17 cellular contexts compared by ENCODE assay signal in the genomic region with DNA sequence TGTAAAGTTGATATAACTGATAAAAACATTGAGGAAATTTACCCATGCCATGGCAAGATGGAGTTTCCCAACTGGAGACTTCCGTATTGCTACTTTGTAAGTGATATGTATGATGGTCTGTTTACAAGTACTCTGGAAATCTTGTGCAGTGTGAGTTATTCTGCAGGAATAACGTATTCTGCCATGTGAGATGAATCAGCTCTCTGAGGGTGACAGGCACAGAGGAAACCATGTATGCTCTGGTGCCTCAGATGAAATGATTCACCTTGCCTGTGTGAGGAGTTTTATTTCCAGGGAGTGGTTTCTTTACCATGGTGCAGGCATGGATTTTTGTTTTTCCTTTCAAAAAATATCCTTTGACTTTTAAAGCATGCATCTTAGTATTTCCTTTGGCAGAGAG. TPM values are rescaled to one million over a fixed set of nuclear protein-coding genes. Genes with fewer than 3 reads are reported as not detected.
DNase-seq lines count a peak whose midpoint lies in the region; ATAC-seq lines count a peak whose summit lies in the region.
"Had no signal": no experiment of that assay in that cellular context is flagged by ENCODE, and none has a peak within 500 bp of the region (broad histone marks: within the 10 kb centered on the region; RNA-seq: fewer than 3 reads in every experiment).

No MANE protein-coding gene starts in this region.

- H2AK5ac ChIP-seq in mesenchymal stem cell (ENCODE audit: low read length, severe bottlenecking) = no peak overlapping the region

- H2BK5ac ChIP-seq in mesenchymal stem cell (ENCODE audit: low read depth, low read length, poor library complexity, severe bottlenecking) = no peak overlapping the region

- peaks cover 5 to 48% of the 10 kb centered on the region in 2 experiments for H3K36me3 ChIP-seq in mesenchymal stem cell (ENCODE audit: control insufficient read depth in 1 of 2, insufficient read depth in 2 of 2, low read depth in 1 of 2, low read length in 2 of 2)
- H3K36me3 ChIP-seq: neutrophil, right lobe of liver had no signal

- no peak overlapping the region for H3K4me3 ChIP-seq in mesenchymal stem cell (ENCODE audit: insufficient read depth in 1 of 2, low read depth in 1 of 2, low read length in 2 of 2)
- H3K4me3 ChIP-seq: GM23338, right lobe of liver, SJCRH30 had no signal

- no peak overlapping the region for H4K91ac ChIP-seq in mesenchymal stem cell (ENCODE audit: low read length)

- H3K4ac ChIP-seq in mesenchymal stem cell (ENCODE audit: low read depth in 1 of 2, low read length in 2 of 2) = no peak overlapping the region

- H3K9me3 ChIP-seq in mesenchymal stem cell (ENCODE audit: control insufficient read depth, low read length) = no peaks in the 10 kb centered on the region
- H3K9me3 ChIP-seq: neutrophil, right lobe of liver, SJCRH30 had no signal

- H3K14ac ChIP-seq in mesenchymal stem cell (ENCODE audit: low read length in 2 of 2) = no peak overlapping the region

- H2BK12ac ChIP-seq in mesenchymal stem cell (ENCODE audit: low read length in 2 of 2) = no peak overlapping the region

- H4K8ac ChIP-seq in mesenchymal stem cell (ENCODE audit: low read length) = no peak overlapping the region

- no peak overlapping the region for H3K4me2 ChIP-seq in mesenchymal stem cell (ENCODE audit: low read length, poor library complexity, severe bottlenecking)
- H3K4me2 ChIP-seq: GM23338 had no signal

- 34% methylated on average over 2 of the region's 2 CpGs for WGBS in mesenchymal stem cell

- H3K18ac ChIP-seq in mesenchymal stem cell (ENCODE audit: low read depth in 1 of 2, low read length in 2 of 2) = no peak overlapping the region

- peaks cover 2% of the 10 kb centered on the region for H3K4me1 ChIP-seq in mesenchymal stem cell (ENCODE audit: control insufficient read depth, insufficient read depth, low read depth, low read length)
- H3K4me1 ChIP-seq: right lobe of liver, SJCRH30 had no signal

- no peak overlapping the region for H2BK120ac ChIP-seq in mesenchymal stem cell (ENCODE audit: low read depth, low read length)

- no peak overlapping the region for H3K23ac ChIP-seq in mesenchymal stem cell (ENCODE audit: low read length in 2 of 2)

- ATAC-seq in HG03439 (IDR thresholded peaks at IDR 0.05; ENCODE audit: unreplicated experiment) = no peak
- ATAC-seq: activated CD8-positive, alpha-beta T cell treated with anti-CD3 and anti-CD28 coated beads, Interleukin-2, amount 10 ng/mL, durations not matched to agents 7 days and 5 days; GM23338; right lobe of liver; stimulated activated effector memory CD8-positive, alpha-beta T cell treated with anti-CD3 and anti-CD28 coated beads, Interleukin-12 subunit alpha, Interleukin-12 subunit beta, amount 100 ng/mL, for 72 hours had no signal

- H2BK15ac ChIP-seq in mesenchymal stem cell (ENCODE audit: low read depth, poor library complexity, severe bottlenecking) = no peak overlapping the region

- H3K79me1 ChIP-seq in mesenchymal stem cell (replicated peaks; ENCODE audit: low read length, poor library complexity, severe bottlenecking) = peaks cover 22% of the 10 kb centered on the region

- no peak overlapping the region for H2AFZ ChIP-seq in mesenchymal stem cell (ENCODE audit: low read depth, low read length)
- H2AFZ ChIP-seq: GM23338 had no signal

- DNase-seq in AG08396 (ENCODE audit: low spot score) (peak; percentile 15), RKO (ENCODE audit: low spot score) (peak; percentile 49), dedifferentiated amniotic fluid mesenchymal stem cell (ENCODE audit: extremely low spot score) (peak; percentile 15), mesenchymal stem cell (peak; percentile 64), NCI-H2029 (lab: John Stamatoyannopoulos, UW) (no peak), HK-2 (ENCODE audit: unreplicated experiment) (no peak)
- DNase-seq in activated CD4-positive, alpha-beta T cell treated with anti-CD3 and anti-CD28 coated beads for 1 hour = no peak
- DNase-seq: activated CD8-positive, alpha-beta T cell treated with anti-CD3 and anti-CD28 coated beads, Interleukin-2, amount 10 ng/mL, durations not matched to agents 7 days and 5 days; DMS 273 treated with DMSO at 0.1 percent for 48 hours; foreskin melanocyte; NCI-H1092 treated with DMSO at 0.1 percent for 48 hours; right lobe of liver; SJCRH30 had no signal

- no peaks in the 10 kb centered on the region for H3K27me3 ChIP-seq in mesenchymal stem cell (ENCODE audit: control insufficient read depth in 1 of 2, insufficient read depth in 1 of 2, low read length in 2 of 2)
- H3K27me3 ChIP-seq: neutrophil, right lobe of liver, SJCRH30 had no signal

- H3K9ac ChIP-seq in mesenchymal stem cell (ENCODE audit: low read length) = peak overlapping the region; percentile 23

- peak overlapping the region; percentile 26 for H3K27ac ChIP-seq in mesenchymal stem cell (ENCODE audit: low read length, poor library complexity, severe bottlenecking)
- H3K27ac ChIP-seq: neutrophil, right lobe of liver, SJCRH30 had no signal

RNA-seq across cellular contexts. Expression of gene MTRF1L, which starts 35.9 kb away (rescaled TPM):
- polyA plus RNA-seq in mesenchymal stem cell (2013, experiment 1 of 2) = 24.7 TPM
- polyA plus RNA-seq in mesenchymal stem cell (2013, experiment 2 of 2) = 25.1 TPM

RNA-seq across cellular contexts. Expression of gene FBXO5, which starts 55.5 kb away (rescaled TPM):
- polyA plus RNA-seq in mesenchymal stem cell (2013, experiment 1 of 2) = 5.9 TPM
- polyA plus RNA-seq in mesenchymal stem cell (2013, experiment 2 of 2) = 5.8 TPM

Comparison
In these comparisons a context has a peak if more than half of its experiments do, and no peak if none do; other contexts are left out.
1. DNase-seq: peak in AG08396 (single experiment), RKO (single experiment), dedifferentiated amniotic fluid mesenchymal stem cell (single experiment) and mesenchymal stem cell (single experiment); none in NCI-H2029 (single experiment), activated CD4-positive, alpha-beta T cell treated with anti-CD3 and anti-CD28 coated beads for 1 hour (single experiment) and HK-2 (single experiment).